ENCODE assay signal across 9 cellular contexts in the genomic region with DNA sequence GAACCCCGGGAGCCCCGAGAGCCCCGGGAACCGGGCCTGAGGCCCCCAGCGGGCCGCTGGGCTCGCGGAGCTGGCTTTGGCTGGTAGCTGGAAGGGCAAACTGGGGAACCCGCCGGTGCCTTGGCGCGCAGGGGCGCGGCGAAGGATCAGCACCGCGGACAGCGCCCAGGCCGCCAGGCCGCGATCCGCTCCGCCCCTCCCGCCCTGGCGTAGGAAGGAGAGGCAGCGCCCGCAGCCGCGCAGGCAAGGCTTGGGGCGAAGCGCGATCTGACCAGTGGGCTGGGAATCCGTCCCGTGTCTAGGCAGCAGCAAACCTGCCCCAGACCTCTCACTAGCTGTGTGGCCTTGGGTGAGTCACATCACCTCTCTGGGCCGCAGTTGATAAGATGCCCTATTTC. TPM values are rescaled to one million over a fixed set of nuclear protein-coding genes. Genes with fewer than 3 reads are reported as not detected.
DNase-seq lines count a peak whose midpoint lies in the region; ATAC-seq and TF ChIP-seq lines count a peak whose summit lies in the region.
"Had no signal": no experiment of that assay in that cellular context is flagged by ENCODE, and none has a peak within 500 bp of the region (broad histone marks: within the 10 kb centered on the region; RNA-seq: fewer than 3 reads in every experiment).

No MANE protein-coding gene starts in this region.

- peak; percentile 95 for ATAC-seq in stimulated activated naive CD8-positive, alpha-beta T cell treated with anti-CD3 and anti-CD28 coated beads, Interleukin-15, Interleukin-2, amounts not matched to agents 100 U/mL and 50 U/mL, for 24 hours
- ATAC-seq in GM18502 (IDR thresholded peaks at IDR 0.05; ENCODE audit: poor library complexity, unreplicated experiment), result no peak

- CTCF ChIA-PET in HEK293T (lab: Yijun Ruan, JAX), result no interaction called here

- no peaks in the 10 kb centered on the region for H3K4me1 Mint-ChIP-seq in activated T-helper 2 cell treated with anti-CD3 and anti-CD28 coated beads, Interferon-gamma antibody, Interleukin-2, Interleukin-4, amounts not matched to agents 10 μg/mL and 5 μg/mL and 100 μg/mL, durations not matched to agents 14 hours and 24 hours and 36 hours (ENCODE audit: low read depth)
- peaks cover 11% of the 10 kb centered on the region for H3K4me1 Mint-ChIP-seq in neural crest cell

- H3K4me3 Mint-ChIP-seq in activated T-helper 2 cell treated with anti-CD3 and anti-CD28 coated beads, Interferon-gamma antibody, Interleukin-2, Interleukin-4, amounts not matched to agents 10 μg/mL and 5 μg/mL and 100 μg/mL, durations not matched to agents 14 hours and 24 hours and 36 hours (ENCODE audit: low read depth), result no peak overlapping the region
- no peak overlapping the region for H3K4me3 Mint-ChIP-seq in neural crest cell

- intact Hi-C loops in activated T-helper 2 cell treated with anti-CD3 and anti-CD28 coated beads, Interferon-gamma antibody, Interleukin-2, Interleukin-4, amounts not matched to agents 10 μg/mL and 5 μg/mL and 100 μg/mL, durations not matched to agents 14 hours and 24 hours and 36 hours (cut with micrococcal nuclease), result no loop called here

- POLR2A ChIA-PET in HEK293T (lab: Yijun Ruan, JAX), result no interaction called here

- TF ChIP-seq CTCF in fibroblast of villous mesenchyme (IDR thresholded peaks at IDR 0.05; ENCODE audit: insufficient read depth, low read depth, low read length) (no peak), neural crest cell (conservative IDR thresholded peaks at IDR 0.05) (no peak)

- peak; percentile 2 to 16 for DNase-seq in AML-193 (lab: John Stamatoyannopoulos, UW)
- peak; percentile 90 for DNase-seq in HEK293T (ENCODE audit: extremely low spot score)
- peak; percentile 76 for DNase-seq in RKO (ENCODE audit: low spot score)
- peak; percentile 73 for DNase-seq in activated T-helper 2 cell treated with anti-CD3 and anti-CD28 coated beads, Interferon-gamma antibody, Interleukin-2, Interleukin-4, amounts not matched to agents 10 μg/mL and 5 μg/mL and 100 μg/mL, durations not matched to agents 14 hours and 24 hours and 36 hours (ENCODE audit: low spot score)
- DNase-seq in fibroblast of villous mesenchyme (ENCODE audit: low read depth), result peak; percentile 70
- DNase-seq in neural crest cell (ENCODE audit: low read depth, low spot score), result peak; percentile 86
- DNase-seq in stimulated activated naive CD8-positive, alpha-beta T cell treated with anti-CD3 and anti-CD28 coated beads, Interleukin-15, Interleukin-2, amounts not matched to agents 100 U/mL and 50 U/mL, for 24 hours, result peak; percentile 80

- no peak overlapping the region for H3K4me3 ChIP-seq in fibroblast of villous mesenchyme (ENCODE audit: low read depth, low read length)

- H3K9me3 Mint-ChIP-seq in activated T-helper 2 cell treated with anti-CD3 and anti-CD28 coated beads, Interferon-gamma antibody, Interleukin-2, Interleukin-4, amounts not matched to agents 10 μg/mL and 5 μg/mL and 100 μg/mL, durations not matched to agents 14 hours and 24 hours and 36 hours, result no peaks in the 10 kb centered on the region
- H3K9me3 Mint-ChIP-seq in neural crest cell, result no peaks in the 10 kb centered on the region

- H3K36me3 Mint-ChIP-seq in activated T-helper 2 cell treated with anti-CD3 and anti-CD28 coated beads, Interferon-gamma antibody, Interleukin-2, Interleukin-4, amounts not matched to agents 10 μg/mL and 5 μg/mL and 100 μg/mL, durations not matched to agents 14 hours and 24 hours and 36 hours (ENCODE audit: low read depth), result no peaks in the 10 kb centered on the region
- H3K36me3 Mint-ChIP-seq in neural crest cell (ENCODE audit: low read depth), result no peaks in the 10 kb centered on the region

- no peak overlapping the region for H3K27ac Mint-ChIP-seq in activated T-helper 2 cell treated with anti-CD3 and anti-CD28 coated beads, Interferon-gamma antibody, Interleukin-2, Interleukin-4, amounts not matched to agents 10 μg/mL and 5 μg/mL and 100 μg/mL, durations not matched to agents 14 hours and 24 hours and 36 hours
- no peak overlapping the region for H3K27ac Mint-ChIP-seq in neural crest cell (ENCODE audit: unreplicated experiment)

- H3K27me3 Mint-ChIP-seq in activated T-helper 2 cell treated with anti-CD3 and anti-CD28 coated beads, Interferon-gamma antibody, Interleukin-2, Interleukin-4, amounts not matched to agents 10 μg/mL and 5 μg/mL and 100 μg/mL, durations not matched to agents 14 hours and 24 hours and 36 hours (ENCODE audit: low read depth), result peaks cover 42% of the 10 kb centered on the region
- H3K27me3 Mint-ChIP-seq in neural crest cell (ENCODE audit: low read depth), result peaks cover 87% of the 10 kb centered on the region

TF ChIP-seq in HEK293T, 16 proteins besides CTCF, POLR2A, EP300 and RAD21:
- TF ChIP-seq ARNT (IDR thresholded peaks at IDR 0.05) (no peak), ZNF384 (IDR thresholded peaks at IDR 0.05) (no peak), HDGF (IDR thresholded peaks at IDR 0.05; ENCODE audit: borderline replicate concordance) (no peak), FOXA1 (IDR thresholded peaks at IDR 0.05) (no peak), BHLHE40 (IDR thresholded peaks at IDR 0.05; ENCODE audit: borderline replicate concordance) (no peak), ELF4 (IDR thresholded peaks at IDR 0.05) (no peak), PKNOX1 (IDR thresholded peaks at IDR 0.05) (no peak), L3MBTL2 (conservative IDR thresholded peaks at IDR 0.05) (no peak), NFRKB (IDR thresholded peaks at IDR 0.05) (no peak), SP1 (IDR thresholded peaks at IDR 0.05) (no peak), SUZ12 (IDR thresholded peaks at IDR 0.05) (no peak), FOXM1 (IDR thresholded peaks at IDR 0.05; ENCODE audit: borderline replicate concordance) (no peak), TARDBP (IDR thresholded peaks at IDR 0.05) (no peak), FOXK2 (IDR thresholded peaks at IDR 0.05) (no peak), CTBP1 (IDR thresholded peaks at IDR 0.05; ENCODE audit: borderline replicate concordance) (no peak)
TF ChIP-seq in HEK293T: peak in this region for 0.

RNA-seq across cellular contexts. Expression of gene CCDC92B, which starts 0.3 kb away (rescaled TPM):
- total RNA-seq in activated T-helper 2 cell treated with anti-CD3 and anti-CD28 coated beads, Interferon-gamma antibody, Interleukin-2, Interleukin-4, amounts not matched to agents 10 μg/mL and 5 μg/mL and 100 μg/mL, durations not matched to agents 14 hours and 24 hours and 36 hours, result 0.11 and 0.21 TPM in 2 replicates
- total RNA-seq in fibroblast of villous mesenchyme, result not detected in 2 replicates
- 0.35 and 0.48 TPM in 2 replicates for total RNA-seq in neural crest cell
- total RNA-seq: skeletal muscle tissue had no signal

RNA-seq across cellular contexts. Expression of gene CLUH, which starts 38.2 kb away (rescaled TPM):
- total RNA-seq in activated T-helper 2 cell treated with anti-CD3 and anti-CD28 coated beads, Interferon-gamma antibody, Interleukin-2, Interleukin-4, amounts not matched to agents 10 μg/mL and 5 μg/mL and 100 μg/mL, durations not matched to agents 14 hours and 24 hours and 36 hours, result 129 and 130 TPM in 2 replicates
- total RNA-seq in fibroblast of villous mesenchyme (36.7 and 42.7 TPM in 2 replicates), neural crest cell (59.4 and 59.6 TPM in 2 replicates)

RNA-seq across cellular contexts. Expression of gene RAP1GAP2, which starts 46.5 kb away (rescaled TPM):
- 0.46 and 1.1 TPM in 2 replicates for total RNA-seq in activated T-helper 2 cell treated with anti-CD3 and anti-CD28 coated beads, Interferon-gamma antibody, Interleukin-2, Interleukin-4, amounts not matched to agents 10 μg/mL and 5 μg/mL and 100 μg/mL, durations not matched to agents 14 hours and 24 hours and 36 hours
- total RNA-seq in fibroblast of villous mesenchyme (3.9 and 5.2 TPM in 2 replicates), neural crest cell (0.84 and 1.0 TPM in 2 replicates)

Comparison
In these comparisons a context has a peak if more than half of its experiments do, and no peak if none do; other contexts are left out.
1. DNase-seq: peak in every context shown above with its lines; median percentile 90 in HEK293T; 86 in neural crest cell; 80 in stimulated activated naive CD8-positive, alpha-beta T cell treated with anti-CD3 and anti-CD28 coated beads, Interleukin-15, Interleukin-2, amounts not matched to agents 100 U/mL and 50 U/mL, for 24 hours; 76 in RKO; 73 in activated T-helper 2 cell treated with anti-CD3 and anti-CD28 coated beads, Interferon-gamma antibody, Interleukin-2, Interleukin-4, amounts not matched to agents 10 μg/mL and 5 μg/mL and 100 μg/mL, durations not matched to agents 14 hours and 24 hours and 36 hours; 70 in fibroblast of villous mesenchyme; 9 in AML-193.